Comparison of ENCODE assay signal across 22 cellular contexts in genomic region chr2:241209271-241209670, GRCh38. TPM values are rescaled to one million over a fixed set of nuclear protein-coding genes. Genes with fewer than 3 reads are reported as not detected.
"Had no signal": no experiment of that assay in that cellular context is flagged by ENCODE, and none has a peak within 500 bp of the region (broad histone marks: within the 10 kb centered on the region; RNA-seq: fewer than 3 reads in every experiment).

No MANE protein-coding gene starts in this region.

- H3K4me1 ChIP-seq: lower lobe of right lung, parathyroid adenoma, sigmoid colon, tibial nerve, upper lobe of right lung, uterus had no signal

- H3K4me3 Mint-ChIP-seq: naive thymus-derived CD8-positive, alpha-beta T cell; neural crest cell; stimulated activated effector memory CD8-positive, alpha-beta T cell treated with anti-CD3 and anti-CD28 coated beads, Interleukin-12 subunit alpha, Interleukin-12 subunit beta, amount 100 ng/mL, for 72 hours had no signal

- H3K27ac Mint-ChIP-seq: progenitor cell of endocrine pancreas; stimulated activated effector memory CD8-positive, alpha-beta T cell treated with anti-CD3 and anti-CD28 coated beads, Interleukin-12 subunit alpha, Interleukin-12 subunit beta, amount 100 ng/mL, for 72 hours had no signal

- H2AFZ ChIP-seq: parathyroid adenoma had no signal

- H3K4me3 ChIP-seq: dorsolateral prefrontal cortex, lower lobe of right lung, sigmoid colon, thoracic aorta, tibial nerve, upper lobe of right lung, uterus had no signal

- H3K27me3 Mint-ChIP-seq: naive thymus-derived CD8-positive, alpha-beta T cell had no signal

- H3K36me3 ChIP-seq: lower lobe of right lung, sigmoid colon, thoracic aorta, tibial nerve, upper lobe of right lung, uterus had no signal

- H3K4me1 Mint-ChIP-seq: neural crest cell; stimulated activated effector memory CD8-positive, alpha-beta T cell treated with anti-CD3 and anti-CD28 coated beads, Interleukin-12 subunit alpha, Interleukin-12 subunit beta, amount 100 ng/mL, for 72 hours had no signal

- H3K9ac ChIP-seq: parathyroid adenoma had no signal

- H3K27ac ChIP-seq: dorsolateral prefrontal cortex, lower lobe of right lung, parathyroid adenoma, sigmoid colon, thoracic aorta, tibial nerve, upper lobe of right lung, uterus had no signal

- FAIRE-seq: colon, frontal cortex, keratinocyte had no signal

- H3K27me3 ChIP-seq: dorsolateral prefrontal cortex, sigmoid colon, tibial nerve, upper lobe of right lung, uterus had no signal

- H3K9me3 Mint-ChIP-seq: naive thymus-derived CD8-positive, alpha-beta T cell; neural crest cell; stimulated activated effector memory CD8-positive, alpha-beta T cell treated with anti-CD3 and anti-CD28 coated beads, Interleukin-12 subunit alpha, Interleukin-12 subunit beta, amount 100 ng/mL, for 72 hours had no signal

- H3K9me3 ChIP-seq: lower lobe of right lung, sigmoid colon, thoracic aorta, tibial nerve, upper lobe of right lung, uterus had no signal

- DNase-seq: dorsolateral prefrontal cortex; effector CD4-positive, alpha-beta T cell; head of caudate nucleus; left ventricle myocardium superior; lower lobe of right lung; naive thymus-derived CD8-positive, alpha-beta T cell; sigmoid colon; stimulated activated CD4-positive, alpha-beta T cell treated with anti-CD3 and anti-CD28 coated beads, Interleukin-2, amount 100 ng/mL, for 24 hours; stimulated activated CD4-positive, alpha-beta T cell treated with anti-CD3 and anti-CD28 coated beads, Interleukin-4, amount 100 ng/mL, for 24 hours; stimulated activated naive CD4-positive, alpha-beta T cell treated with Interleukin-2 at 50 U/mL for 16 hours; upper lobe of right lung; uterus had no signal

- H3K36me3 Mint-ChIP-seq: naive thymus-derived CD8-positive, alpha-beta T cell; stimulated activated effector memory CD8-positive, alpha-beta T cell treated with anti-CD3 and anti-CD28 coated beads, Interleukin-12 subunit alpha, Interleukin-12 subunit beta, amount 100 ng/mL, for 72 hours had no signal

- ATAC-seq: left ventricle myocardium superior; lower lobe of right lung; naive thymus-derived CD8-positive, alpha-beta T cell; stimulated activated effector memory CD8-positive, alpha-beta T cell treated with anti-CD3 and anti-CD28 coated beads, Interleukin-12 subunit alpha, Interleukin-12 subunit beta, amount 100 ng/mL, for 72 hours; upper lobe of right lung had no signal

RNA-seq across cellular contexts. Expression of gene ANO7, which starts 20.8 kb away (rescaled TPM):
- total RNA-seq: skeletal muscle tissue had no signal
